Comparison of ENCODE assay signal across 33 cellular contexts in genomic region chr6:36404164-36404563, GRCh38. TPM values are rescaled to one million over a fixed set of nuclear protein-coding genes. Genes with fewer than 3 reads are reported as not detected.
"Had no signal": no experiment of that assay in that cellular context is flagged by ENCODE, and none has a peak within 500 bp of the region (broad histone marks: within the 10 kb centered on the region; RNA-seq: fewer than 3 reads in every experiment).

No MANE protein-coding gene starts in this region.

- ATAC-seq: stimulated activated effector memory CD8-positive, alpha-beta T cell treated with anti-CD3 and anti-CD28 coated beads, Interleukin-12 subunit alpha, Interleukin-12 subunit beta, amount 100 ng/mL, for 72 hours; stimulated activated memory B cell treated with anti-CD40 and anti-IgM and Interleukin-4, amounts not matched to agents 10 μg/mL and 1 μg/mL and 100 μg/mL, for 72 hours; stimulated activated naive B cell treated with anti-CD40 and anti-IgM and Interleukin-4, amounts not matched to agents 10 μg/mL and 1 μg/mL and 100 μg/mL, for 72 hours; stimulated activated naive CD8-positive, alpha-beta T cell treated with anti-CD3 and anti-CD28 coated beads, Interleukin-15, amount 100 ng/mL, for 72 hours; stimulated activated naive CD8-positive, alpha-beta T cell treated with anti-CD3 and anti-CD28 coated beads, Interleukin-15, Interleukin-2, amounts not matched to agents 100 U/mL and 50 U/mL, for 24 hours; upper lobe of right lung had no signal

- H3K27ac Mint-ChIP-seq: stimulated activated effector memory CD8-positive, alpha-beta T cell treated with anti-CD3 and anti-CD28 coated beads, Interleukin-12 subunit alpha, Interleukin-12 subunit beta, amount 100 ng/mL, for 72 hours; stimulated activated memory B cell treated with anti-CD40 and anti-IgM and Interleukin-4, amounts not matched to agents 10 μg/mL and 1 μg/mL and 100 μg/mL, for 72 hours; stimulated activated naive B cell treated with anti-CD40 and anti-IgM and Interleukin-4, amounts not matched to agents 10 μg/mL and 1 μg/mL and 100 μg/mL, for 72 hours; stimulated activated naive CD8-positive, alpha-beta T cell treated with anti-CD3 and anti-CD28 coated beads, Interleukin-15, amount 100 ng/mL, for 72 hours; stimulated activated naive CD8-positive, alpha-beta T cell treated with anti-CD3 and anti-CD28 coated beads, Interleukin-15, Interleukin-2, amounts not matched to agents 100 ng/mL and 50 ng/mL, for 24 hours; type B pancreatic cell had no signal

- H3K9me3 Mint-ChIP-seq: stimulated activated effector memory CD8-positive, alpha-beta T cell treated with anti-CD3 and anti-CD28 coated beads, Interleukin-12 subunit alpha, Interleukin-12 subunit beta, amount 100 ng/mL, for 72 hours; stimulated activated memory B cell treated with anti-CD40 and anti-IgM and Interleukin-4, amounts not matched to agents 10 μg/mL and 1 μg/mL and 100 μg/mL, for 72 hours; stimulated activated naive B cell treated with anti-CD40 and anti-IgM and Interleukin-4, amounts not matched to agents 10 μg/mL and 1 μg/mL and 100 μg/mL, for 72 hours; stimulated activated naive CD8-positive, alpha-beta T cell treated with anti-CD3 and anti-CD28 coated beads, Interleukin-15, amount 100 ng/mL, for 72 hours; stimulated activated naive CD8-positive, alpha-beta T cell treated with anti-CD3 and anti-CD28 coated beads, Interleukin-15, Interleukin-2, amounts not matched to agents 100 ng/mL and 50 ng/mL, for 24 hours; type B pancreatic cell had no signal

- DNase-seq: stimulated activated CD4-positive, alpha-beta T cell treated with anti-CD3 and anti-CD28 coated beads, Interleukin-2, amount 100 ng/mL, for 48 hours; stimulated activated CD4-positive, alpha-beta T cell treated with anti-CD3 and anti-CD28 coated beads, Interleukin-4, amount 100 ng/mL, for 1 hour; stimulated activated CD4-positive, alpha-beta T cell treated with anti-CD3 and anti-CD28 coated beads, Interleukin-4, amount 100 ng/mL, for 24 hours; stimulated activated CD4-positive, alpha-beta T cell treated with anti-CD3 and anti-CD28 coated beads, Interleukin-4, amount 100 ng/mL, for 4 hours; stimulated activated CD8-positive, alpha-beta memory T cell treated with anti-CD3 and anti-CD28 coated beads, Interleukin-4, amount 100 ng/mL, for 48 hours; stimulated activated naive B cell treated with anti-CD40 and anti-IgM and Interleukin-4, amounts not matched to agents 10 μg/mL and 1 μg/mL and 100 μg/mL, for 72 hours; stimulated activated naive CD4-positive, alpha-beta T cell; stimulated activated naive CD4-positive, alpha-beta T cell treated with Interleukin-2 at 50 U/mL for 16 hours; stimulated activated naive CD8-positive, alpha-beta T cell treated with anti-CD3 and anti-CD28 coated beads, Interleukin-15, amount 100 ng/mL, for 72 hours; stimulated activated naive CD8-positive, alpha-beta T cell treated with anti-CD3 and anti-CD28 coated beads, Interleukin-15, Interleukin-2, amounts not matched to agents 100 U/mL and 50 U/mL, for 24 hours; stomach; substantia nigra; testis; thyroid gland; tibial artery; transverse colon; trophoblast cell; upper lobe of left lung; upper lobe of right lung; uterus had no signal

- H3K4me3 ChIP-seq: stomach, suprapubic skin, testis, thoracic aorta, thyroid gland, tibial artery, tibial nerve, transverse colon, upper lobe of left lung, upper lobe of right lung, uterus, vagina had no signal

- H3K27ac ChIP-seq: stomach, suprapubic skin, testis, thoracic aorta, thyroid gland, tibial artery, tibial nerve, transverse colon, upper lobe of left lung, upper lobe of right lung, uterus, vagina had no signal

- H3K27me3 ChIP-seq: suprapubic skin, testis, thyroid gland, tibial nerve, transverse colon, upper lobe of left lung, upper lobe of right lung, uterus, vagina had no signal

- H3K4me1 Mint-ChIP-seq: stimulated activated naive CD8-positive, alpha-beta T cell treated with anti-CD3 and anti-CD28 coated beads, Interleukin-15, amount 100 ng/mL, for 72 hours had no signal

- H3K9me3 ChIP-seq: stomach, suprapubic skin, testis, thoracic aorta, thyroid gland, tibial artery, transverse colon, upper lobe of left lung, upper lobe of right lung, uterus, vagina had no signal

- FAIRE-seq: urothelium cell line had no signal

- H3K36me3 ChIP-seq: stomach, suprapubic skin, thoracic aorta, thyroid gland, tibial artery, tibial nerve, transverse colon, upper lobe of left lung, upper lobe of right lung, uterus, vagina had no signal

- H3K4me3 Mint-ChIP-seq: stimulated activated effector memory CD8-positive, alpha-beta T cell treated with anti-CD3 and anti-CD28 coated beads, Interleukin-12 subunit alpha, Interleukin-12 subunit beta, amount 100 ng/mL, for 72 hours; stimulated activated memory B cell treated with anti-CD40 and anti-IgM and Interleukin-4, amounts not matched to agents 10 μg/mL and 1 μg/mL and 100 μg/mL, for 72 hours; stimulated activated naive B cell treated with anti-CD40 and anti-IgM and Interleukin-4, amounts not matched to agents 10 μg/mL and 1 μg/mL and 100 μg/mL, for 72 hours; stimulated activated naive CD8-positive, alpha-beta T cell treated with anti-CD3 and anti-CD28 coated beads, Interleukin-15, amount 100 ng/mL, for 72 hours; stimulated activated naive CD8-positive, alpha-beta T cell treated with anti-CD3 and anti-CD28 coated beads, Interleukin-15, Interleukin-2, amounts not matched to agents 100 ng/mL and 50 ng/mL, for 24 hours; type B pancreatic cell had no signal

- H3K4me1 ChIP-seq: stomach, suprapubic skin, testis, thyroid gland, tibial artery, tibial nerve, transverse colon, upper lobe of left lung, upper lobe of right lung, uterus, vagina had no signal

- H3K36me3 Mint-ChIP-seq: stimulated activated effector memory CD8-positive, alpha-beta T cell treated with anti-CD3 and anti-CD28 coated beads, Interleukin-12 subunit alpha, Interleukin-12 subunit beta, amount 100 ng/mL, for 72 hours; stimulated activated memory B cell treated with anti-CD40 and anti-IgM and Interleukin-4, amounts not matched to agents 10 μg/mL and 1 μg/mL and 100 μg/mL, for 72 hours; stimulated activated naive B cell treated with anti-CD40 and anti-IgM and Interleukin-4, amounts not matched to agents 10 μg/mL and 1 μg/mL and 100 μg/mL, for 72 hours; type B pancreatic cell had no signal

RNA-seq across cellular contexts. Expression of gene ETV7, which starts 16.7 kb away (rescaled TPM):
- total RNA-seq: temporal lobe had no signal

RNA-seq across cellular contexts. Expression of gene PXT1, which starts 38.5 kb away (rescaled TPM):
- total RNA-seq: stomach, subcutaneous adipose tissue, suprapubic skin, temporal lobe, thoracic aorta, thyroid gland, tibial nerve, upper lobe of right lung, ureter, urinary bladder, uterus, vagina had no signal
- polyA plus RNA-seq: stomach had no signal
